Comparison of ENCODE assay signal across 8 cellular contexts in the genomic region with DNA sequence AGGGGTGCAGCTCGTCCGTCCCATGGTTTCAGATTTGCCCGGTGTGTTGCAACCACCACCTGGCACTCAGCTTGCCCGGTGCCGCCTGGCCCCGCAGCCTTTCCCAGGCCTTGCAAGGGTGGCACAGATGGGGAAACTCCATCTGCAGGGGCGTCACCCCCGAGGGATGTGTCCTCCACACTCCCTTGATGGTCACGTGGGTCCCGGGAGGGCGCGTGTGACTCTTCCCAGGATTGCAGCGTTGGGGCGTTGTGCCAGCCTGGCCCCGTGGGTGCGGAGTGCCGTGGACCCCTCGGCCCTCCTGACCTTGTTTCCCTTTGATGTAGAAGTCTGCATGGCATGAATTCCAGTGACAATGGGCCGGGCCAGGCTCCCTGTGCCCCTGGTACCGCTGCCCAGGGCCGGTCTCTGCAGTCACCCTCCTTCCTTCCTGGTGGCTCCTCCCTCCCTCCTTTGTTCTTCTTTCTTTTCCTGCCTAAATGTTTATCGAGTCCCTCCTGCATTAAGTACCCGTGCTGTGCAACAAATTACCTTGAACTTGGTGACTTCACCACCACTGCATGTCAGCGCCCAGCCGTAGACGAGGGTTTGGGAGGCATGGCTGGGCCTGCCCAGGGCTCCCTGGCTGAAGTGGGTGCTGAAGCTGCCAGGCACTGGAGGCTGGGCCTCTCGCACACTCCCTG.
DNase-seq lines count a peak whose midpoint lies in the region; ATAC-seq and TF ChIP-seq lines count a peak whose summit lies in the region.

No MANE protein-coding gene starts in this region.

- DNase-seq in RWPE2 (ENCODE audit: low spot score) (no peak), hepatic stellate cell (ENCODE audit: low spot score) (peak; percentile 83), MM.1S (no peak)
- DNase-seq in effector CD8-positive, alpha-beta T cell (lab: John Stamatoyannopoulos, UW): no peak

- no peaks in the 10 kb centered on the region for H3K79me2 ChIP-seq in MM.1S (ENCODE audit: low read length)

- no peak for TF ChIP-seq RAD21 in Ishikawa (IDR thresholded peaks at IDR 0.05; ENCODE audit: low read depth)

- no peak overlapping the region for H3K9ac ChIP-seq in MM.1S (ENCODE audit: low read length)

- no peaks in the 10 kb centered on the region for H3K9me2 ChIP-seq in MM.1S (replicated peaks; ENCODE audit: insufficient read depth, low read length)

- TF ChIP-seq EP300 in Ishikawa (IDR thresholded peaks at IDR 0.05; ENCODE audit: borderline replicate concordance): no peak

- TF ChIP-seq CTCF in 22Rv1 (IDR thresholded peaks at IDR 0.05) (no peak), RWPE2 (IDR thresholded peaks at IDR 0.05; ENCODE audit: poor library complexity, severe bottlenecking) (no peak), MM.1S (IDR thresholded peaks at IDR 0.05; ENCODE audit: low read length) (no peak)

- H3K27ac ChIP-seq in 22Rv1 (peak overlapping the region; percentile 41), RWPE2 (ENCODE audit: poor library complexity, severe bottlenecking) (peak overlapping the region; percentile 32), MM.1S (ENCODE audit: low read length) (no peak overlapping the region)

- peaks cover 11% of the 10 kb centered on the region; the same call in 1 of the 2 replicates for H3F3A ChIP-seq in MM.1S (ENCODE audit: insufficient read depth, low read length)

- H3K4me3 ChIP-seq in RWPE2 (ENCODE audit: severe bottlenecking) (peak overlapping the region; percentile 2), MM.1S (ENCODE audit: low read length) (no peak overlapping the region)

- H3K4me1 ChIP-seq in RWPE2 (ENCODE audit: insufficient read depth, poor library complexity, severe bottlenecking) (peaks cover 15% of the 10 kb centered on the region), MM.1S (ENCODE audit: low read length) (no peaks in the 10 kb centered on the region)

- H4K20me1 ChIP-seq in MM.1S (ENCODE audit: insufficient read depth, low read length): no peaks in the 10 kb centered on the region

- H3K27me3 ChIP-seq in RWPE2 (ENCODE audit: insufficient read depth, poor library complexity, severe bottlenecking): no peaks in the 10 kb centered on the region
- H3K27me3 ChIP-seq in MM.1S (replicated peaks; ENCODE audit: insufficient read depth, low read length): no peaks in the 10 kb centered on the region

- no peaks in the 10 kb centered on the region for H3K36me3 ChIP-seq in RWPE2 (ENCODE audit: low read depth)
- no peaks in the 10 kb centered on the region for H3K36me3 ChIP-seq in MM.1S (replicated peaks; ENCODE audit: insufficient read depth, low read length)

- no peaks in the 10 kb centered on the region for H3K9me3 ChIP-seq in RWPE2 (ENCODE audit: severe bottlenecking)
- H3K9me3 ChIP-seq in MM.1S (replicated peaks; ENCODE audit: insufficient read depth, low read length): no peaks in the 10 kb centered on the region

- no peak overlapping the region for H2AFZ ChIP-seq in MM.1S (ENCODE audit: low read length)

- H3K4me2 ChIP-seq in MM.1S (ENCODE audit: low read depth, low read length): no peak overlapping the region

- peak; percentile 73 for ATAC-seq in RWPE2 (ENCODE audit: low read depth)
- ATAC-seq in GM21526 (IDR thresholded peaks at IDR 0.05; ENCODE audit: low FRiP score, unreplicated experiment): no peak
- ATAC-seq in GM21786 (IDR thresholded peaks at IDR 0.05; ENCODE audit: unreplicated experiment): no peak

TF ChIP-seq in Ishikawa, 13 proteins besides CTCF, POLR2A, EP300 and RAD21:
- TF ChIP-seq ZBTB7A (IDR thresholded peaks at IDR 0.05; ENCODE audit: low read depth) (peak; percentile 29; the same call in 1 of the 2 replicates), TEAD4 (IDR thresholded peaks at IDR 0.05) (no peak), NFIC (IDR thresholded peaks at IDR 0.05) (no peak), EGR1 (IDR thresholded peaks at IDR 0.05) (no peak), TCF12 (IDR thresholded peaks at IDR 0.05; ENCODE audit: low read depth) (no peak), YY1 (IDR thresholded peaks at IDR 0.05; ENCODE audit: low read depth) (no peak), FOXM1 (IDR thresholded peaks at IDR 0.05; ENCODE audit: borderline replicate concordance, low read depth) (no peak), CREB1 (IDR thresholded peaks at IDR 0.05; ENCODE audit: low read depth) (no peak), CEBPB (IDR thresholded peaks at IDR 0.05) (no peak), TAF1 (IDR thresholded peaks at IDR 0.05; ENCODE audit: low read depth) (no peak), REST (IDR thresholded peaks at IDR 0.05; ENCODE audit: low read depth) (no peak)
- TF ChIP-seq, protein P1, sequence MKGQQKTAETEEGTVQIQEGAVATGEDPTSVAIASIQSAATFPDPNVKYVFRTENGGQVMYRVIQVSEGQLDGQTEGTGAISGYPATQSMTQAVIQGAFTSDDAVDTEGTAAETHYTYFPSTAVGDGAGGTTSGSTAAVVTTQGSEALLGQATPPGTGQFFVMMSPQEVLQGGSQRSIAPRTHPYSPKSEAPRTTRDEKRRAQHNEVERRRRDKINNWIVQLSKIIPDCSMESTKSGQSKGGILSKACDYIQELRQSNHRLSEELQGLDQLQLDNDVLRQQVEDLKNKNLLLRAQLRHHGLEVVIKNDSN (IDR thresholded peaks at IDR 0.05): peak; percentile 61
- TF ChIP-seq, protein P2, sequence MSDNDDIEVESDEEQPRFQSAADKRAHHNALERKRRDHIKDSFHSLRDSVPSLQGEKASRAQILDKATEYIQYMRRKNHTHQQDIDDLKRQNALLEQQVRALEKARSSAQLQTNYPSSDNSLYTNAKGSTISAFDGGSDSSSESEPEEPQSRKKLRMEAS (IDR thresholded peaks at IDR 0.05): no peak; the same call in 1 of the 2 replicates
